ENCODE assay signal across 1 cellular context in the genomic region with DNA sequence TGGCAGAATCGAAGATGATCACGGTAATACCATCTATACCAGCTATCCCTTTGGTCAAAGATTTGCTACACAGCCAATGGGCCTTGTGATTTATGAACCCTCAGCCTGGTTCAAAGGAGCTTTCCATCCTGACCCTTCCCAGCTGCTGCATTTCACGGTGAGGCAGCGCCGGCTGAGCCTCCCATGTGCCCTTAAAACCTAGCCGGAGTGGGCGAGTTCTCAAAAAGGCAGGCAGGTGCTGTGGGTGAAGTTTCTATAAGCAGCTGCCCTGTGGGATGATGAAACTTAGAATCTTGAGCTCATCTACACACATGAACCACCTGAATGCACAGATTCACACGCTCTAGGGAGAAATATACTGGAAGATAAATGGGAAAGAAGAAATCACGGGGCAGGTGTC.
TF ChIP-seq lines count a peak whose summit lies in the region.

No MANE protein-coding gene starts in this region.

TF ChIP-seq in GM23338, 12 proteins besides CTCF, POLR2A, EP300 and RAD21 (continued from another document):
- TF ChIP-seq CREB1 (CRISPR knock-in tag; IDR thresholded peaks at IDR 0.05; ENCODE audit: low read depth) (no peak), ZNF114 (CRISPR knock-in tag; IDR thresholded peaks at IDR 0.05) (no peak), EZH2phosphoT487 (IDR thresholded peaks at IDR 0.05; ENCODE audit: unreplicated experiment) (no peak)
- TF ChIP-seq, protein P1, sequence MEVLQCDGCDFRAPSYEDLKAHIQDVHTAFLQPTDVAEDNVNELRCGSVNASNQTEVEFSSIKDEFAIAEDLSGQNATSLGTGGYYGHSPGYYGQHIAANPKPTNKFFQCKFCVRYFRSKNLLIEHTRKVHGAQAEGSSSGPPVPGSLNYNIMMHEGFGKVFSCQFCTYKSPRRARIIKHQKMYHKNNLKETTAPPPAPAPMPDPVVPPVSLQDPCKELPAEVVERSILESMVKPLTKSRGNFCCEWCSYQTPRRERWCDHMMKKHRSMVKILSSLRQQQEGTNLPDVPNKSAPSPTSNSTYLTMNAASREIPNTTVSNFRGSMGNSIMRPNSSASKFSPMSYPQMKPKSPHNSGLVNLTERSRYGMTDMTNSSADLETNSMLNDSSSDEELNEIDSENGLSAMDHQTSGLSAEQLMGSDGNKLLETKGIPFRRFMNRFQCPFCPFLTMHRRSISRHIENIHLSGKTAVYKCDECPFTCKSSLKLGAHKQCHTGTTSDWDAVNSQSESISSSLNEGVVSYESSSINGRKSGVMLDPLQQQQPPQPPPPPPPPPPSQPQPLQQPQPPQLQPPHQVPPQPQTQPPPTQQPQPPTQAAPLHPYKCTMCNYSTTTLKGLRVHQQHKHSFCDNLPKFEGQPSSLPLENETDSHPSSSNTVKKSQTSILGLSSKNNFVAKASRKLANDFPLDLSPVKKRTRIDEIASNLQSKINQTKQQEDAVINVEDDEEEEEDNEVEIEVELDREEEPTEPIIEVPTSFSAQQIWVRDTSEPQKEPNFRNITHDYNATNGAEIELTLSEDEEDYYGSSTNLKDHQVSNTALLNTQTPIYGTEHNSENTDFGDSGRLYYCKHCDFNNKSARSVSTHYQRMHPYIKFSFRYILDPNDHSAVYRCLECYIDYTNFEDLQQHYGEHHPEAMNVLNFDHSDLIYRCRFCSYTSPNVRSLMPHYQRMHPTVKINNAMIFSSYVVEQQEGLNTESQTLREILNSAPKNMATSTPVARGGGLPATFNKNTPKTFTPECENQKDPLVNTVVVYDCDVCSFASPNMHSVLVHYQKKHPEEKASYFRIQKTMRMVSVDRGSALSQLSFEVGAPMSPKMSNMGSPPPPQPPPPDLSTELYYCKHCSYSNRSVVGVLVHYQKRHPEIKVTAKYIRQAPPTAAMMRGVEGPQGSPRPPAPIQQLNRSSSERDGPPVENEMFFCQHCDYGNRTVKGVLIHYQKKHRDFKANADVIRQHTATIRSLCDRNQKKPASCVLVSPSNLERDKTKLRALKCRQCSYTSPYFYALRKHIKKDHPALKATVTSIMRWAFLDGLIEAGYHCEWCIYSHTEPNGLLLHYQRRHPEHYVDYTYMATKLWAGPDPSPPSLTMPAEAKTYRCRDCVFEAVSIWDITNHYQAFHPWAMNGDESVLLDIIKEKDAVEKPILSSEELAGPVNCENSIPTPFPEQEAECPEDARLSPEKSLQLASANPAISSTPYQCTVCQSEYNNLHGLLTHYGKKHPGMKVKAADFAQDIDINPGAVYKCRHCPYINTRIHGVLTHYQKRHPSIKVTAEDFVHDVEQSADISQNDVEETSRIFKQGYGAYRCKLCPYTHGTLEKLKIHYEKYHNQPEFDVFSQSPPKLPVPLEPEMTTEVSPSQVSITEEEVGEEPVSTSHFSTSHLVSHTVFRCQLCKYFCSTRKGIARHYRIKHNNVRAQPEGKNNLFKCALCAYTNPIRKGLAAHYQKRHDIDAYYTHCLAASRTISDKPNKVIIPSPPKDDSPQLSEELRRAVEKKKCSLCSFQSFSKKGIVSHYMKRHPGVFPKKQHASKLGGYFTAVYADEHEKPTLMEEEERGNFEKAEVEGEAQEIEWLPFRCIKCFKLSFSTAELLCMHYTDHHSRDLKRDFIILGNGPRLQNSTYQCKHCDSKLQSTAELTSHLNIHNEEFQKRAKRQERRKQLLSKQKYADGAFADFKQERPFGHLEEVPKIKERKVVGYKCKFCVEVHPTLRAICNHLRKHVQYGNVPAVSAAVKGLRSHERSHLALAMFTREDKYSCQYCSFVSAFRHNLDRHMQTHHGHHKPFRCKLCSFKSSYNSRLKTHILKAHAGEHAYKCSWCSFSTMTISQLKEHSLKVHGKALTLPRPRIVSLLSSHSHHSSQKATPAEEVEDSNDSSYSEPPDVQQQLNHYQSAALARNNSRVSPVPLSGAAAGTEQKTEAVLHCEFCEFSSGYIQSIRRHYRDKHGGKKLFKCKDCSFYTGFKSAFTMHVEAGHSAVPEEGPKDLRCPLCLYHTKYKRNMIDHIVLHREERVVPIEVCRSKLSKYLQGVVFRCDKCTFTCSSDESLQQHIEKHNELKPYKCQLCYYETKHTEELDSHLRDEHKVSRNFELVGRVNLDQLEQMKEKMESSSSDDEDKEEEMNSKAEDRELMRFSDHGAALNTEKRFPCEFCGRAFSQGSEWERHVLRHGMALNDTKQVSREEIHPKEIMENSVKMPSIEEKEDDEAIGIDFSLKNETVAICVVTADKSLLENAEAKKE (CRISPR knock-in tag; IDR thresholded peaks at IDR 0.05) = no peak
